In the genomic region with DNA sequence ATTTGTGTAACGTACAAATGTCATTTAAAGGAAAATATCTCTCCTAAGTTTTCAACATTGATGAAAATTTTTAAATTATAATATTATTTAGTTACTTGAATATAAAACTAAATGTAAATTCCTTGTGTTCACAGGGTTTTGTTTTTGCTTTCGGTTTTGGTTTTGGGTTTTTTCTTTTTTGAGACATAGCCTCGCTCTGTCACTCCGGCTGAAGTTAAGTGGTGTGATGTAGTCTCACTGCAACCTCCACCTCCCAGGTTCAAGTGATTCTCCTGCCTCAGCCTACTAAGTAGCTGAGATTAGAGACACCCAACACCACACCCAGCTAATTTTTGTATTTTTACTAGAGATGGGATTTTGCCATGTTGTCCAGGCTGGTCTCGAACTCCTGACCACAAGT, we compare ENCODE assay signal across 17 cellular contexts.
DNase-seq lines count a peak whose midpoint lies in the region; ATAC-seq and TF ChIP-seq lines count a peak whose summit lies in the region.
"Had no signal": no experiment of that assay in that cellular context is flagged by ENCODE, and none has a peak within 500 bp of the region (broad histone marks: within the 10 kb centered on the region; RNA-seq: fewer than 3 reads in every experiment).

No MANE protein-coding gene starts in this region.

- peaks cover 10% of the 10 kb centered on the region for H3K4me1 Mint-ChIP-seq in activated T-cell treated with anti-CD3 and anti-CD28 coated beads, Interleukin-2, amount 50 U/mL, for 72 hours (ENCODE audit: low read depth)
- H3K4me1 Mint-ChIP-seq in T-helper 1 cell treated with Interleukin-12 subunit alpha and Interleukin-12 subunit beta and Interleukin-4 antibody, amounts not matched to agents 30 μg/mL and 1 μg/mL, for 36 hours (ENCODE audit: low read depth), result peaks cover 7% of the 10 kb centered on the region
- peaks cover 26% of the 10 kb centered on the region for H3K4me1 Mint-ChIP-seq in stimulated activated memory B cell treated with anti-CD40 and anti-IgM and Interleukin-4, amounts not matched to agents 10 μg/mL and 1 μg/mL and 100 μg/mL, for 72 hours
- peaks cover 13% of the 10 kb centered on the region for H3K4me1 Mint-ChIP-seq in neural progenitor cell

- 71 to 77% (median 75%) methylated on average over 5 of the region's 5 CpGs for WGBS in adrenal gland, 4 donors

- no peaks in the 10 kb centered on the region for H3K9me2 ChIP-seq in MM.1S (replicated peaks; ENCODE audit: insufficient read depth, low read length)

- peak overlapping the region; percentile 64 for H3K27ac Mint-ChIP-seq in activated T-cell treated with anti-CD3 and anti-CD28 coated beads, Interleukin-2, amount 50 U/mL, for 72 hours
- H3K27ac Mint-ChIP-seq in T-helper 1 cell treated with Interleukin-12 subunit alpha and Interleukin-12 subunit beta and Interleukin-4 antibody, amounts not matched to agents 30 μg/mL and 1 μg/mL, for 36 hours, result peak overlapping the region; percentile 18
- peak overlapping the region; percentile 15 for H3K27ac Mint-ChIP-seq in stimulated activated memory B cell treated with anti-CD40 and anti-IgM and Interleukin-4, amounts not matched to agents 10 μg/mL and 1 μg/mL and 100 μg/mL, for 72 hours
- no peak overlapping the region for H3K27ac Mint-ChIP-seq in neural progenitor cell
- H3K27ac Mint-ChIP-seq: CD14-positive monocyte had no signal

- H3F3A ChIP-seq in MM.1S (ENCODE audit: insufficient read depth, low read length) (no peaks in the 10 kb centered on the region), neural progenitor cell (ENCODE audit: low read depth) (peaks cover 9% of the 10 kb centered on the region)

- H3K36me3 Mint-ChIP-seq in activated T-cell treated with anti-CD3 and anti-CD28 coated beads, Interleukin-2, amount 50 U/mL, for 72 hours (ENCODE audit: insufficient read depth in 2 of 2), result no peaks in the 10 kb centered on the region
- H3K36me3 Mint-ChIP-seq in T-helper 1 cell treated with Interleukin-12 subunit alpha and Interleukin-12 subunit beta and Interleukin-4 antibody, amounts not matched to agents 30 μg/mL and 1 μg/mL, for 36 hours (ENCODE audit: low read depth), result peaks cover 1% of the 10 kb centered on the region
- peaks cover 6% of the 10 kb centered on the region for H3K36me3 Mint-ChIP-seq in stimulated activated memory B cell treated with anti-CD40 and anti-IgM and Interleukin-4, amounts not matched to agents 10 μg/mL and 1 μg/mL and 100 μg/mL, for 72 hours
- no peaks in the 10 kb centered on the region for H3K36me3 Mint-ChIP-seq in neural progenitor cell
- H3K36me3 Mint-ChIP-seq: CD14-positive monocyte had no signal

- no peak overlapping the region for H3K9ac ChIP-seq in MM.1S (ENCODE audit: low read length)
- no peak overlapping the region for H3K9ac ChIP-seq in neural progenitor cell

- H3K27me3 Mint-ChIP-seq in activated T-cell treated with anti-CD3 and anti-CD28 coated beads, Interleukin-2, amount 50 U/mL, for 72 hours (ENCODE audit: low read depth), result no peaks in the 10 kb centered on the region
- H3K27me3 Mint-ChIP-seq in T-helper 1 cell treated with Interleukin-12 subunit alpha and Interleukin-12 subunit beta and Interleukin-4 antibody, amounts not matched to agents 30 μg/mL and 1 μg/mL, for 36 hours (ENCODE audit: low read depth), result no peaks in the 10 kb centered on the region
- no peaks in the 10 kb centered on the region for H3K27me3 Mint-ChIP-seq in stimulated activated memory B cell treated with anti-CD40 and anti-IgM and Interleukin-4, amounts not matched to agents 10 μg/mL and 1 μg/mL and 100 μg/mL, for 72 hours
- no peaks in the 10 kb centered on the region for H3K27me3 Mint-ChIP-seq in neural progenitor cell (ENCODE audit: insufficient read depth, low read depth)

- H2AFZ ChIP-seq in MM.1S (ENCODE audit: low read length), result peak overlapping the region; percentile 45; the same call in 1 of the 2 replicates
- H2AFZ ChIP-seq in neural progenitor cell (replicated peaks), result no peak overlapping the region

- no peak for ATAC-seq in activated T-cell treated with anti-CD3 and anti-CD28 coated beads, Interleukin-2, amount 50 U/mL, for 72 hours (replicated peaks in 1 of 2)
- ATAC-seq in stimulated activated memory B cell treated with anti-CD40 and anti-IgM and Interleukin-4, amounts not matched to agents 10 μg/mL and 1 μg/mL and 100 μg/mL, for 72 hours, result no peak

- no peaks in the 10 kb centered on the region for H3K9me3 Mint-ChIP-seq in activated T-cell treated with anti-CD3 and anti-CD28 coated beads, Interleukin-2, amount 50 U/mL, for 72 hours
- H3K9me3 Mint-ChIP-seq in T-helper 1 cell treated with Interleukin-12 subunit alpha and Interleukin-12 subunit beta and Interleukin-4 antibody, amounts not matched to agents 30 μg/mL and 1 μg/mL, for 36 hours, result no peaks in the 10 kb centered on the region
- no peaks in the 10 kb centered on the region for H3K9me3 Mint-ChIP-seq in stimulated activated memory B cell treated with anti-CD40 and anti-IgM and Interleukin-4, amounts not matched to agents 10 μg/mL and 1 μg/mL and 100 μg/mL, for 72 hours
- no peaks in the 10 kb centered on the region for H3K9me3 Mint-ChIP-seq in neural progenitor cell

- H3K4me1 ChIP-seq in MM.1S (ENCODE audit: low read length) (no peaks in the 10 kb centered on the region), neural progenitor cell (peaks cover 19% of the 10 kb centered on the region), adrenal gland (replicated peaks in 1 of 2) (peaks cover 0 to 6% of the 10 kb centered on the region in 2 donors)

- intact Hi-C loops in adrenal gland (cut with DNase I), result no loop called here

- H3K4me3 Mint-ChIP-seq in activated T-cell treated with anti-CD3 and anti-CD28 coated beads, Interleukin-2, amount 50 U/mL, for 72 hours, result no peak overlapping the region
- no peak overlapping the region for H3K4me3 Mint-ChIP-seq in T-helper 1 cell treated with Interleukin-12 subunit alpha and Interleukin-12 subunit beta and Interleukin-4 antibody, amounts not matched to agents 30 μg/mL and 1 μg/mL, for 36 hours
- no peak overlapping the region for H3K4me3 Mint-ChIP-seq in stimulated activated memory B cell treated with anti-CD40 and anti-IgM and Interleukin-4, amounts not matched to agents 10 μg/mL and 1 μg/mL and 100 μg/mL, for 72 hours
- H3K4me3 Mint-ChIP-seq in neural progenitor cell, result no peak overlapping the region
- H3K4me3 Mint-ChIP-seq: CD14-positive monocyte had no signal

- DNase-seq in activated T-cell treated with anti-CD3 and anti-CD28 coated beads, Interleukin-2, amount 50 U/mL, for 72 hours, result no peak
- DNase-seq in activated T-cell treated with anti-CD3 and anti-CD28 coated beads for 4 hours (no peak), MM.1S (peak; percentile 37), neural progenitor cell (ENCODE audit: low spot score) (no peak), adrenal gland (no peak)
- no peak for DNase-seq in stimulated activated CD4-positive, alpha-beta T cell treated with anti-CD3 and anti-CD28 coated beads, Interleukin-2, amount 100 ng/mL, for 48 hours
- DNase-seq: GOT3, HCEC 1CT, NCI-H1092 treated with DMSO at 0.1 percent for 48 hours, NCI-H1436 treated with DMSO at 0.1 percent for 48 hours, NCI-H1930, NCI-H2227 treated with DMSO at 0.1 percent for 48 hours, NCI-H510A, SHP77 had no signal

- H3K79me2 ChIP-seq in MM.1S (ENCODE audit: low read length) (no peaks in the 10 kb centered on the region), neural progenitor cell (ENCODE audit: low read depth) (no peaks in the 10 kb centered on the region)

- H3K27me3 ChIP-seq in MM.1S (replicated peaks; ENCODE audit: insufficient read depth, low read length) (no peaks in the 10 kb centered on the region), neural progenitor cell (no peaks in the 10 kb centered on the region), adrenal gland (no peaks in the 10 kb centered on the region)

- TF ChIP-seq CTCF in MM.1S (IDR thresholded peaks at IDR 0.05; ENCODE audit: low read length) (no peak), neural progenitor cell (IDR thresholded peaks at IDR 0.05) (no peak), adrenal gland (IDR thresholded peaks at IDR 0.05) (no peak)

- H4K20me1 ChIP-seq in MM.1S (ENCODE audit: insufficient read depth, low read length), result no peaks in the 10 kb centered on the region
- no peaks in the 10 kb centered on the region for H4K20me1 ChIP-seq in neural progenitor cell (ENCODE audit: low read depth)

- H3K4me3 ChIP-seq in MM.1S (ENCODE audit: low read length) (no peak overlapping the region), neural progenitor cell (no peak overlapping the region), adrenal gland (no peak overlapping the region)

- H3K36me3 ChIP-seq in MM.1S (replicated peaks; ENCODE audit: insufficient read depth, low read length), result no peaks in the 10 kb centered on the region
- no peaks in the 10 kb centered on the region for H3K36me3 ChIP-seq in neural progenitor cell
- no peaks in the 10 kb centered on the region for H3K36me3 ChIP-seq in adrenal gland (replicated peaks in 1 of 2)

- H3K9me3 ChIP-seq in MM.1S (replicated peaks; ENCODE audit: insufficient read depth, low read length) (no peaks in the 10 kb centered on the region), neural progenitor cell (ENCODE audit: low read depth) (no peaks in the 10 kb centered on the region), adrenal gland (replicated peaks in 1 of 3) (no peaks in the 10 kb centered on the region)

- no peak overlapping the region; the same call in 1 of the 2 replicates for H3K4me2 ChIP-seq in MM.1S (ENCODE audit: low read depth, low read length)
- no peak overlapping the region for H3K4me2 ChIP-seq in neural progenitor cell

- no peak for TF ChIP-seq POLR2A in adrenal gland (IDR thresholded peaks at IDR 0.05)

- H3K27ac ChIP-seq in MM.1S (ENCODE audit: low read length) (no peak overlapping the region), neural progenitor cell (no peak overlapping the region), adrenal gland (no peak overlapping the region)
